Comparison of ENCODE assay signal across 1 cellular context in the genomic region with DNA sequence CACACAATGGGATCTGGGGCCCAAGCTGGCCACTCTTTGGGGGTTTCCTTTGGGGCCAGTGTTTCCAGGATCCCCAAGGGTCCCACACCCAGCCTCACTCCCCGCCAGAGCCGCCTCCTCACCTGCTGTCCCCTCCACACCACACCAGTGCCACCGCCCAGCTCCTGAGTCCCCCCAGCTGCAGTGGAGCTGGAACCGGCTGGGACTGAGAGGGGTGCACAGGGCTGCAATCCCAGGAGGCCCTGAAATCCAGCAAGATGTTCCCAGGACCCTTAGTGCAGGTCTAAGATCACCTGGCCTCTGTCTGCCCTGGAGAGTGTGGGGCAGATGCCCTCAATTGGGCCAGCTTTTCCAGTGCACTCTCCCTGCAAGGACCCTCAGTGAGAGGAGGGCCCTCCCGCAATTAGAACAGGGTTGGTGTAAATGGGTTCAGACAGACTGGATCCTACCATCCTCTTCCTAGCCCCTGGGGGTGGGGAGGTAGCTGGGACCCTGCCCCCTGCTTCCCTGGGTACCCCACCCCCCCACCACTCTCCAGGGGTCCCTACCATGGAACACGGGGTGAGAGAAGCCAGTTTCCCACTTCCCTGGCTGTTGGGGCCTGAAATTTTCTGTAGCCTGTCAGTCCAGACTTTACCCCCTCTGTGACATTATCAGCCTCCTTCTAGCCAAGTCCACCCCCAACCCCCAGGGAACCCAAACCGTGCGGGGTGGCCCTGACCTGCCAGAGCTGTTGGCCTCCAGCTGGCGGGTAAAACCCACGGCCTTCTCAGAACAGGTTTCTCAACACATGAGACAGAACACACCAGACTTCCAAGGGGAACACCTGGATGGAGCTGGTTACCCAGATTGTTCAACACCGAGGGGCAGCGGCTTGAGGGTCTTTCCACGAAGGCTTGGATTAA.
TF ChIP-seq lines count a peak whose summit lies in the region.

No MANE protein-coding gene starts in this region.

TF ChIP-seq in K562, 482 proteins besides CTCF, POLR2A, EP300 and RAD21:
- TF ChIP-seq, protein P1, sequence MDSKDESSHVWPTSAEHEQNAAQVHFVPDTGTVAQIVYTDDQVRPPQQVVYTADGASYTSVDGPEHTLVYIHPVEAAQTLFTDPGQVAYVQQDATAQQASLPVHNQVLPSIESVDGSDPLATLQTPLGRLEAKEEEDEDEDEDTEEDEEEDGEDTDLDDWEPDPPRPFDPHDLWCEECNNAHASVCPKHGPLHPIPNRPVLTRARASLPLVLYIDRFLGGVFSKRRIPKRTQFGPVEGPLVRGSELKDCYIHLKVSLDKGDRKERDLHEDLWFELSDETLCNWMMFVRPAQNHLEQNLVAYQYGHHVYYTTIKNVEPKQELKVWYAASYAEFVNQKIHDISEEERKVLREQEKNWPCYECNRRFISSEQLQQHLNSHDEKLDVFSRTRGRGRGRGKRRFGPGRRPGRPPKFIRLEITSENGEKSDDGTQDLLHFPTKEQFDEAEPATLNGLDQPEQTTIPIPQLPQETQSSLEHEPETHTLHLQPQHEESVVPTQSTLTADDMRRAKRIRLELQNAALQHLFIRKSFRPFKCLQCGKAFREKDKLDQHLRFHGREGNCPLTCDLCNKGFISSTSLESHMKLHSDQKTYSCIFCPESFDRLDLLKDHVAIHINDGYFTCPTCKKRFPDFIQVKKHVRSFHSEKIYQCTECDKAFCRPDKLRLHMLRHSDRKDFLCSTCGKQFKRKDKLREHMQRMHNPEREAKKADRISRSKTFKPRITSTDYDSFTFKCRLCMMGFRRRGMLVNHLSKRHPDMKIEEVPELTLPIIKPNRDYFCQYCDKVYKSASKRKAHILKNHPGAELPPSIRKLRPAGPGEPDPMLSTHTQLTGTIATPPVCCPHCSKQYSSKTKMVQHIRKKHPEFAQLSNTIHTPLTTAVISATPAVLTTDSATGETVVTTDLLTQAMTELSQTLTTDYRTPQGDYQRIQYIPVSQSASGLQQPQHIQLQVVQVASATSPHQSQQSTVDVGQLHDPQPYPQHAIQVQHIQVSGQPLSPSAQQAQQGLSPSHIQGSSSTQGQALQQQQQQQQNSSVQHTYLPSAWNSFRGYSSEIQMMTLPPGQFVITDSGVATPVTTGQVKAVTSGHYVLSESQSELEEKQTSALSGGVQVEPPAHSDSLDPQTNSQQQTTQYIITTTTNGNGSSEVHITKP (IDR thresholded peaks at IDR 0.05; ENCODE audit: partially characterized antibody): peak; percentile 61
- no peak for TF ChIP-seq PURB (CRISPR knock-in tag; IDR thresholded peaks at IDR 0.05; ENCODE audit: low read depth)
TF ChIP-seq in K562: peak in this region for 1.
